Comparison of ENCODE assay signal across 1 cellular context in the genomic region with DNA sequence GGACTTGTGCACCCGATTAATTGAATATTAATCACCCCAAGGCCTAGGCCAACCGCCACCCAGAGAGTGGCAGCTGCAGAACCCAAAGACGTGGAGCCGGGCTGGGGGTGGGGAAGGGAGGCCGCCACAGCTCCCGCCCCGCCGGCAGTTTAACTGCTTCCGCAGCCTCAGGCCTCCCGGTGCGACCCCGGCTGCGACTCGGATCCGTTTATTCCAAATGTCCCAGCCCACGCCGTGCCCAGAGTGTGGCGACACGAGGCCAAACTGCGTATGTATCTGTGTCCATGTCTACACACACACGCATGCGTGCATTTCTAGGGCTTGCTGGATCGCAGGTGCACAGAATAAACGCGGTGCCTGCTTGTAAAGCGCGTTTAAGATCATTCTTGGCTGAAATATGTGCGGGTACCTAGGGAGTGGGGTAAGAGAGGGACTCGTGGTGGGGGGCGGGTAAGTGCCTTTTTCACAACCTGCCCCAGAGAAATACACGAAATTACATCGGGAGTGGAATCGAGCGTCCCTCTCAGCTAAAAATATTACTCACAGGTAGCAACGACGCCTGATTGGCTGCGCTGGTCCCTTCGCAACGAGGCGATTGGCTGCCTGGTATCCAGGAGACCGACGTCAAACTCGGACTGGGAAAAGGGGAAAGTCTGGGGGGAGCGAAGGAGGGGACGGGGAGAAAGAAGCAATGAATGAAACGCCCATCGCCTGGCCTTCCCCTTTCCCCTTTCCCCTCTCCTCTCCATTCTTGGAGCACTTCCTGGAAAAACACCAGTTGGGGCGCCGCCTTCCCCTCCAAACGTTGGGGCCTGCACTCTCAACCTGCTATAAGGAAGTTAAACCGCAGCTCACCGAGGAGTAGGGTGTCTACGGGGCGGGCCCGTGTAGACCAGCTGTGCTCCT.
TF ChIP-seq lines count a peak whose summit lies in the region.

No MANE protein-coding gene starts in this region.

TF ChIP-seq in GM23338, 12 proteins besides CTCF, POLR2A, EP300 and RAD21 (continued from another document):
- no peak for TF ChIP-seq ZNF462 (CRISPR knock-in tag; IDR thresholded peaks at IDR 0.05)
TF ChIP-seq in GM23338: peak in this region for 2.
